In genomic region chr5:129384736-129385135, GRCh38 we compare ENCODE assay signal across 17 cellular contexts.
DNase-seq lines count a peak whose midpoint lies in the region; ATAC-seq and TF ChIP-seq lines count a peak whose summit lies in the region.
"Had no signal": no experiment of that assay in that cellular context is flagged by ENCODE, and none has a peak within 500 bp of the region (broad histone marks: within the 10 kb centered on the region; RNA-seq: fewer than 3 reads in every experiment).

No MANE protein-coding gene starts in this region.

- H3K36me3 Mint-ChIP-seq in mesothelial cell of epicardium, result no peaks in the 10 kb centered on the region

- no peak for ATAC-seq in GM18873 (IDR thresholded peaks at IDR 0.05; ENCODE audit: low FRiP score, unreplicated experiment)
- ATAC-seq in HG03097 (IDR thresholded peaks at IDR 0.05; ENCODE audit: low FRiP score, unreplicated experiment), result no peak
- ATAC-seq: PC-3 had no signal

- H3K9me3 Mint-ChIP-seq in mesothelial cell of epicardium, result no peaks in the 10 kb centered on the region

- H3K4me3 Mint-ChIP-seq in mesothelial cell of epicardium, result no peak overlapping the region

- TF ChIP-seq CTCF in fibroblast of mammary gland (conservative IDR thresholded peaks at IDR 0.05; ENCODE audit: control insufficient read depth, insufficient read depth, low read depth, low read length), result no peak
- no peak for TF ChIP-seq CTCF in mesothelial cell of epicardium (IDR thresholded peaks at IDR 0.05; ENCODE audit: unreplicated experiment)

- DNase-seq in LHCN-M2 (ENCODE audit: low read depth) (peak; percentile 6), SW480 (ENCODE audit: low spot score) (peak; percentile 62), fibroblast of mammary gland (ENCODE audit: low read depth) (peak; percentile 20), NCI-H446 treated with DMSO at 0.1 percent for 48 hours (lab: John Stamatoyannopoulos, UW) (no peak), mesothelial cell of epicardium (ENCODE audit: low spot score in 2 of 2, unreplicated experiment in 2 of 2) (no peak)
- DNase-seq: ACHN, DMS79, H7, Kasumi-1, MV-4-11, NCI-H187, NCI-H2107, NCI-H2227 treated with DMSO at 0.1 percent for 48 hours, NCI-H524, PC-3 had no signal

- H3K4me3 ChIP-seq in fibroblast of mammary gland (ENCODE audit: control insufficient read depth, low read depth, low read length), result no peak overlapping the region

- peaks cover 12% of the 10 kb centered on the region for H3K4me1 Mint-ChIP-seq in mesothelial cell of epicardium

- H3K27me3 Mint-ChIP-seq in mesothelial cell of epicardium (ENCODE audit: low read depth), result no peaks in the 10 kb centered on the region

- no peak overlapping the region for H3K27ac Mint-ChIP-seq in mesothelial cell of epicardium

Comparison
In these comparisons a context has a peak if more than half of its experiments do, and no peak if none do; other contexts are left out.
1. DNase-seq: peak in LHCN-M2 (single experiment), SW480 (single experiment) and fibroblast of mammary gland (single experiment); none in NCI-H446 treated with DMSO at 0.1 percent for 48 hours (single experiment) and mesothelial cell of epicardium (0 of 2).